Comparison of ENCODE assay signal across 15 cellular contexts in the genomic region with DNA sequence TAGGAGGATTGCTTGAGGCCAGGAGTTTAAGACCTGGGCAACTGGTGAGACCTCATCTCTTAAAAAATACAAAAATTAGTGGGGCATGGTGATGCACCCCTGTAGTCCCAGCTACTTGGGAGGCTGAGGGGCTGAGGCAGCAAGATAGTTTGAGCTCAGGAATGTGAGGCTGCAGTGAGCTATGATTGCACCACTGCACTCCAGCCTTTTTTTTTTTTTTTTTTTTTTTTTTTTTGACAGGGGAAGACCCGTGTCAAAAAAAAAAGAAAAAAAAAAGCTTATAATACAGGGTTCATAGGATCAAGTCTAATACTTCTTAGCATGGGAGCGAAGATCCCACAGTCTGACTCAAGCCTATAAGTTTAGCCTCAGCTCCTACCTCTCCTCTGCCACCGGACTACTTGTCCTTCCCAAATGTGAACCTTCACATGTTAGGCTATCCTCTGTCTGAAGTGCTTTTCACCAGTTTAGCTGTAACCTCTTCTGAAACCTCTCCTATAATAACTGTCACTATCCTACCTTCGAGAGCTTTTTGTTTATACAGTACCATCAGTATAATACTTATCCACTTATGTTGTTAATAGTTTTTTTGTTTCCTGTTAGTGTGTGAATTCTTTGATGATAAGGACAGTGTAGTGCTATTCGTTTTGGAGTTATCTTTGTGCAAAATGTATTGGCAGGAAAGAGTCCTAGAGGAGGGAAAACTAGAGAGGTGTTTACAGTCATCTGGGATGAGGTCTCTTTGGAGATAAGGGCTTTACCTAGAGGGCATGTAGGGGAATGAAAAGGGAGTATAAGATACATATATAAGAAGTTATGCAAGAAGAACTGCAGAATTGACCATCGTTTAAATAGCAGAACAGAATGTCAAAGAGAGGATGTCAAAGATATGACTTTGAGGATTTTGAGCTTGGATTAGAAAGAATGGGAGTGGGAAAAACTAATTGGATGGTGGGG.
"Had no signal": no experiment of that assay in that cellular context is flagged by ENCODE, and none has a peak within 500 bp of the region (broad histone marks: within the 10 kb centered on the region; RNA-seq: fewer than 3 reads in every experiment).

No MANE protein-coding gene starts in this region.

- H3K4me1 ChIP-seq: parathyroid adenoma had no signal

- H3K27me3 ChIP-seq: tibial artery had no signal

- H3K9me3 ChIP-seq: tibial artery had no signal

- ATAC-seq: activated T-cell treated with anti-CD3 and anti-CD28 coated beads, Interleukin-2, amount 50 U/mL, for 4 hours; left ventricle myocardium superior had no signal

- H3K9ac ChIP-seq: parathyroid adenoma had no signal

- H2AFZ ChIP-seq: parathyroid adenoma had no signal

- H3K27ac ChIP-seq: parathyroid adenoma, skin epidermis, tibial artery had no signal

- DNase-seq: activated CD4-positive, alpha-beta memory T cell treated with anti-CD3 and anti-CD28 coated beads for 36 hours; activated CD4-positive, alpha-beta T cell treated with anti-CD3 and anti-CD28 coated beads for 1 hour; activated effector memory CD4-positive, alpha-beta T cell treated with anti-CD3 and anti-CD28 coated beads, Interleukin-2, amount 50 U/mL, for 16 hours; activated naive CD8-positive, alpha-beta T cell treated with anti-CD3 and anti-CD28 coated beads, Interleukin-2, amount 10 ng/mL, durations not matched to agents 7 days and 5 days; activated T-cell treated with anti-CD3 and anti-CD28 coated beads, Interleukin-2, amount 50 U/mL, for 4 hours; anterior cingulate cortex; dermis blood vessel endothelial cell; erythroblast; hippocampal formation; left ventricle myocardium superior; retina; stimulated activated CD4-positive, alpha-beta T cell treated with anti-CD3 and anti-CD28 coated beads, Interleukin-4, amount 100 ng/mL, for 4 hours; tibial artery had no signal

- H3K4me3 ChIP-seq: skin epidermis, tibial artery had no signal
